Comparison of ENCODE assay signal across 1 cellular context in the genomic region with DNA sequence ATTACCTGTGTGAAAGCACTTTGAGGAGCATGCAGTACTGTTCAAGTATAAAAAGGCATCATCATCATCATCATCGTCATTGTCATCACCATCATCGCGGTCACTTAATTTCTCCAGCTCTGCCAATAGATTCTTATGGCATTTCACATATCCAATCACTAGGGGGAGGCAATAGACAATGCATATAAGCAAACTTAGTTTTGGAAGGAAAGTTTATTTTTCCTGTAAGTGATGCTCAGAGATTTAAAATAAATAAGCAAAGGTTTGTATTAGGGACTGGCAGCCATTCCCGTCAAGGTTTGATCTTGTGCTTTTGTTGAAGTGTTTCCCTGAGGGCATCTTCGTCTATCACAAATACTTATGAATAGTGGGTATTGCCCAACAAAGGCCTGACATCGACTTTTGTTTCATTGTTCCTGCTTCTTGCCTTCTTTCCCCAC.
TF ChIP-seq lines count a peak whose summit lies in the region.

No MANE protein-coding gene starts in this region.

TF ChIP-seq in WTC11, 78 proteins besides CTCF, POLR2A, EP300 and RAD21 (continued from another document):
- TF ChIP-seq, protein P1, sequence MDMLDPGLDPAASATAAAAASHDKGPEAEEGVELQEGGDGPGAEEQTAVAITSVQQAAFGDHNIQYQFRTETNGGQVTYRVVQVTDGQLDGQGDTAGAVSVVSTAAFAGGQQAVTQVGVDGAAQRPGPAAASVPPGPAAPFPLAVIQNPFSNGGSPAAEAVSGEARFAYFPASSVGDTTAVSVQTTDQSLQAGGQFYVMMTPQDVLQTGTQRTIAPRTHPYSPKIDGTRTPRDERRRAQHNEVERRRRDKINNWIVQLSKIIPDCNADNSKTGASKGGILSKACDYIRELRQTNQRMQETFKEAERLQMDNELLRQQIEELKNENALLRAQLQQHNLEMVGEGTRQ (CRISPR knock-in tag; IDR thresholded peaks at IDR 0.05), result no peak
- TF ChIP-seq ZNF423 (CRISPR knock-in tag; IDR thresholded peaks at IDR 0.05) (no peak), GABPB1 (CRISPR knock-in tag; IDR thresholded peaks at IDR 0.05) (no peak), ZNF138 (CRISPR knock-in tag; conservative IDR thresholded peaks at IDR 0.05) (no peak), SMAD3 (CRISPR knock-in tag; IDR thresholded peaks at IDR 0.05; ENCODE audit: borderline replicate concordance) (no peak), KAT7 (CRISPR knock-in tag; IDR thresholded peaks at IDR 0.05; ENCODE audit: borderline replicate concordance) (no peak)
- TF ChIP-seq, protein P2, sequence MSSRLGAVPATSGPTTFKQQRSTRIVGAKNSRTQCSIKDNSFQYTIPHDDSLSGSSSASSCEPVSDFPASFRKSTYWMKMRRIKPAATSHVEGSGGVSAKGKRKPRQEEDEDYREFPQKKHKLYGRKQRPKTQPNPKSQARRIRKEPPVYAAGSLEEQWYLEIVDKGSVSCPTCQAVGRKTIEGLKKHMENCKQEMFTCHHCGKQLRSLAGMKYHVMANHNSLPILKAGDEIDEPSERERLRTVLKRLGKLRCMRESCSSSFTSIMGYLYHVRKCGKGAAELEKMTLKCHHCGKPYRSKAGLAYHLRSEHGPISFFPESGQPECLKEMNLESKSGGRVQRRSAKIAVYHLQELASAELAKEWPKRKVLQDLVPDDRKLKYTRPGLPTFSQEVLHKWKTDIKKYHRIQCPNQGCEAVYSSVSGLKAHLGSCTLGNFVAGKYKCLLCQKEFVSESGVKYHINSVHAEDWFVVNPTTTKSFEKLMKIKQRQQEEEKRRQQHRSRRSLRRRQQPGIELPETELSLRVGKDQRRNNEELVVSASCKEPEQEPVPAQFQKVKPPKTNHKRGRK (CRISPR knock-in tag; IDR thresholded peaks at IDR 0.05; ENCODE audit: borderline replicate concordance), result no peak
- TF ChIP-seq, protein P3, sequence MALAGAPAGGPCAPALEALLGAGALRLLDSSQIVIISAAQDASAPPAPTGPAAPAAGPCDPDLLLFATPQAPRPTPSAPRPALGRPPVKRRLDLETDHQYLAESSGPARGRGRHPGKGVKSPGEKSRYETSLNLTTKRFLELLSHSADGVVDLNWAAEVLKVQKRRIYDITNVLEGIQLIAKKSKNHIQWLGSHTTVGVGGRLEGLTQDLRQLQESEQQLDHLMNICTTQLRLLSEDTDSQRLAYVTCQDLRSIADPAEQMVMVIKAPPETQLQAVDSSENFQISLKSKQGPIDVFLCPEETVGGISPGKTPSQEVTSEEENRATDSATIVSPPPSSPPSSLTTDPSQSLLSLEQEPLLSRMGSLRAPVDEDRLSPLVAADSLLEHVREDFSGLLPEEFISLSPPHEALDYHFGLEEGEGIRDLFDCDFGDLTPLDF (CRISPR knock-in tag; IDR thresholded peaks at IDR 0.05), result no peak
TF ChIP-seq in WTC11: peak in this region for 0.
